Comparison of ENCODE assay signal across 8 cellular contexts in genomic region chr16:4660454-4661007, GRCh38. TPM values are rescaled to one million over a fixed set of nuclear protein-coding genes. Genes with fewer than 3 reads are reported as not detected.
DNase-seq lines count a peak whose midpoint lies in the region; ATAC-seq, FAIRE-seq and TF ChIP-seq lines count a peak whose summit lies in the region.

No MANE protein-coding gene starts in this region.

- no peak for TF ChIP-seq CTCF in endothelial cell of umbilical vein (IDR thresholded peaks at IDR 0.05; ENCODE audit: extremely low read depth in 1 of 2, insufficient read depth in 1 of 2, low read depth in 1 of 2, low read length in 2 of 2)

- FAIRE-seq in endothelial cell of umbilical vein (lab: Jason Lieb, UNC): peak; percentile 28

- H3K18ac ChIP-seq in mesendoderm (ENCODE audit: low read length): no peak overlapping the region

- H3K4me3 ChIP-seq in BLaER1 (no peak overlapping the region), endothelial cell of umbilical vein (replicated peaks in 1 of 3; ENCODE audit: insufficient read depth in 1 of 3, low read depth in 1 of 3, low read length in 3 of 3) (no peak overlapping the region), mesendoderm (ENCODE audit: low read length) (no peak overlapping the region)
- H3K4me3 ChIP-seq in Jurkat, Clone E6-1 (ENCODE audit: low read length): no peak overlapping the region

- no peak overlapping the region for H4K8ac ChIP-seq in mesendoderm (ENCODE audit: low read depth, low read length)

- H2BK120ac ChIP-seq in mesendoderm (ENCODE audit: low read depth, low read length): no peak overlapping the region

- CTCF ChIA-PET in endothelial cell of umbilical vein (lab: Charles Lee): no interaction called here

- H4K20me1 ChIP-seq in BLaER1 (peaks cover 100% of the 10 kb centered on the region), endothelial cell of umbilical vein (replicated peaks; ENCODE audit: control insufficient read depth, extremely low read depth, insufficient read depth, low read length) (no peaks in the 10 kb centered on the region)

- peaks cover 51% of the 10 kb centered on the region for H3K36me3 ChIP-seq in BLaER1
- peaks cover 4 to 26% of the 10 kb centered on the region in 2 experiments for H3K36me3 ChIP-seq in endothelial cell of umbilical vein (ENCODE audit: control insufficient read depth in 2 of 2, extremely low read depth in 1 of 2, insufficient read depth in 2 of 2, low read length in 2 of 2)
- H3K36me3 ChIP-seq in mesendoderm (ENCODE audit: control insufficient read depth, insufficient read depth, low read length): peaks cover 2% of the 10 kb centered on the region

- no peak overlapping the region for H3K9ac ChIP-seq in BLaER1
- no peak overlapping the region for H3K9ac ChIP-seq in endothelial cell of umbilical vein (replicated peaks; ENCODE audit: extremely low read depth, insufficient read depth, low read length)
- H3K9ac ChIP-seq in mesendoderm (ENCODE audit: low read length): no peak overlapping the region

- H3K79me2 ChIP-seq in endothelial cell of umbilical vein (ENCODE audit: control insufficient read depth, insufficient read depth, low read length) (no peaks in the 10 kb centered on the region), mesendoderm (ENCODE audit: control insufficient read depth, insufficient read depth, low read length) (no peaks in the 10 kb centered on the region)

- H3K4ac ChIP-seq in mesendoderm (ENCODE audit: low read depth, low read length): no peak overlapping the region

- TF ChIP-seq POLR2A in endothelial cell of umbilical vein (IDR thresholded peaks at IDR 0.05; ENCODE audit: low read depth, low read length): no peak

- no peak overlapping the region for H2BK15ac ChIP-seq in mesendoderm (replicated peaks; ENCODE audit: low read depth)

- H4K5ac ChIP-seq in mesendoderm (ENCODE audit: low read length): no peak overlapping the region

- WGBS in mesendoderm (ENCODE audit: extremely low coverage, insufficient coverage, low lambda C conversion rate): no CpG with 5 or more reads among the region's 18 CpGs

- no peak overlapping the region for H2AFZ ChIP-seq in endothelial cell of umbilical vein (ENCODE audit: low read depth, low read length)

- H2BK5ac ChIP-seq in mesendoderm (ENCODE audit: low read length): no peak overlapping the region

- no peak overlapping the region for H2AK5ac ChIP-seq in mesendoderm (ENCODE audit: low read length)

- no peak for ATAC-seq in GM21423 (IDR thresholded peaks at IDR 0.05; ENCODE audit: unreplicated experiment)
- no peak for ATAC-seq in GM21528 (IDR thresholded peaks at IDR 0.05; ENCODE audit: low FRiP score, unreplicated experiment)

- peak overlapping the region; percentile 91 for H3K4me2 ChIP-seq in BLaER1
- no peak overlapping the region for H3K4me2 ChIP-seq in endothelial cell of umbilical vein (ENCODE audit: insufficient read depth, low read length)
- H3K4me2 ChIP-seq in mesendoderm (ENCODE audit: low read length): no peak overlapping the region

- H3K27me3 ChIP-seq in BLaER1 (no peaks in the 10 kb centered on the region), endothelial cell of umbilical vein (ENCODE audit: control insufficient read depth in 2 of 2, insufficient read depth in 2 of 2, low read length in 2 of 2) (no peaks in the 10 kb centered on the region), mesendoderm (ENCODE audit: insufficient read depth, low read length, poor library complexity) (no peaks in the 10 kb centered on the region)

- peak; percentile 76 for DNase-seq in Jurkat, Clone E6-1 (ENCODE audit: low read depth, low spot score)
- DNase-seq in activated CD8-positive, alpha-beta memory T cell treated with anti-CD3 and anti-CD28 coated beads, Interleukin-2, amount 50 U/mL, for 24 hours (ENCODE audit: extremely low read depth): peak; percentile 58
- DNase-seq in endothelial cell of umbilical vein (ENCODE audit: low read depth, low spot score) (peak; percentile 19), putamen (ENCODE audit: low spot score) (peak; percentile 82), mesendoderm (no peak)

- no peaks in the 10 kb centered on the region for H3K9me1 ChIP-seq in endothelial cell of umbilical vein (replicated peaks; ENCODE audit: control insufficient read depth, extremely low read depth, insufficient read depth, low read length)

- no peak overlapping the region for H3K56ac ChIP-seq in mesendoderm (ENCODE audit: low read length)

- H3K27ac ChIP-seq in BLaER1 (0 out of 2 replicates have a peak overlapping the region, but pooled peaks have one; percentile 45), endothelial cell of umbilical vein (ENCODE audit: insufficient read depth, low read depth, low read length) (no peak overlapping the region), mesendoderm (ENCODE audit: low read depth, low read length) (no peak overlapping the region)

- no peaks in the 10 kb centered on the region for H3K9me3 ChIP-seq in BLaER1
- H3K9me3 ChIP-seq in endothelial cell of umbilical vein (replicated peaks; ENCODE audit: control insufficient read depth, insufficient read depth, low read length): no peaks in the 10 kb centered on the region

- intact Hi-C loops in endothelial cell of umbilical vein (cut with micrococcal nuclease): no loop called here

- peaks cover 96% of the 10 kb centered on the region for H3K4me1 ChIP-seq in BLaER1
- H3K4me1 ChIP-seq in endothelial cell of umbilical vein (ENCODE audit: control insufficient read depth, extremely low read depth, insufficient read depth, low read length): no peaks in the 10 kb centered on the region
- no peaks in the 10 kb centered on the region for H3K4me1 ChIP-seq in mesendoderm (ENCODE audit: control insufficient read depth, low read depth, low read length)

- dilution Hi-C loops in endothelial cell of umbilical vein (cut with MboI; ENCODE audit: extremely low pct_ligation_motif_present, low sequenced_read_pairs): no loop called here

- H3K23ac ChIP-seq in mesendoderm (ENCODE audit: low read length): no peak overlapping the region

- peaks cover 3% of the 10 kb centered on the region for H3K79me1 ChIP-seq in mesendoderm (ENCODE audit: low read length)

- POLR2A ChIA-PET in endothelial cell of umbilical vein (lab: Charles Lee): no interaction called here

- no TSS peak for BruUV-seq in endothelial cell of umbilical vein (replicated peaks; lab: Mats Ljungman, UMichigan)

TF ChIP-seq in endothelial cell of umbilical vein, 7 proteins besides CTCF, POLR2A, EP300 and RAD21:
- TF ChIP-seq MAX (IDR thresholded peaks at IDR 0.05; ENCODE audit: insufficient read depth, insufficient read length): no peak
- no peak for TF ChIP-seq FOS (IDR thresholded peaks at IDR 0.05; ENCODE audit: borderline replicate concordance, insufficient read depth, low read length)
- no peak for TF ChIP-seq JUN (IDR thresholded peaks at IDR 0.05; ENCODE audit: borderline replicate concordance, insufficient read depth, insufficient read length, low read depth)
- TF ChIP-seq GATA2 (IDR thresholded peaks at IDR 0.05; ENCODE audit: insufficient read depth, insufficient read length, low read depth, low read length): no peak

RNA-seq across cellular contexts. Expression of gene NUDT16L1, which starts 32.8 kb away (rescaled TPM):
- 26.3 TPM for polyA plus RNA-seq in Jurkat, Clone E6-1 (2012; ENCODE audit: insufficient read depth, insufficient read length)
- total RNA-seq in endothelial cell of umbilical vein: 22.8 and 24.7 TPM in 2 replicates
- 53.1 and 65.3 TPM in 2 replicates for polyA plus RNA-seq in endothelial cell of umbilical vein
- polyA plus RNA-seq in endothelial cell of umbilical vein (2011; cell fraction: cytosol; rRNA removed): 31.7 and 40.0 TPM in 2 replicates
- polyA plus RNA-seq in endothelial cell of umbilical vein (2011; cell fraction: nucleus; rRNA removed): 21.0 and 21.6 TPM in 2 replicates
- 17.9 and 18.2 TPM in 2 replicates for polyA plus RNA-seq in endothelial cell of umbilical vein (2012)
- polyA minus RNA-seq in endothelial cell of umbilical vein: 10.0 and 12.4 TPM in 2 replicates
- polyA minus RNA-seq in endothelial cell of umbilical vein (2011; cell fraction: cytosol; rRNA and poly(A)+ RNA removed): 10.4 TPM
- 4.7 and 6.4 TPM in 2 replicates for polyA minus RNA-seq in endothelial cell of umbilical vein (2011; cell fraction: nucleus; rRNA and poly(A)+ RNA removed)
- polyA plus RNA-seq in mesendoderm (2013, experiment 1 of 2): 27.8 TPM
- 28.2 TPM for polyA plus RNA-seq in mesendoderm (2013, experiment 2 of 2)

RNA-seq across cellular contexts. Expression of gene MGRN1, which starts 35.9 kb away (rescaled TPM):
- 25.5 TPM for polyA plus RNA-seq in Jurkat, Clone E6-1 (2012; ENCODE audit: insufficient read depth, insufficient read length)
- total RNA-seq in endothelial cell of umbilical vein: 73.0 and 80.9 TPM in 2 replicates
- polyA plus RNA-seq in endothelial cell of umbilical vein: 15.6 and 15.8 TPM in 2 replicates
- polyA plus RNA-seq in endothelial cell of umbilical vein (2011; cell fraction: cytosol; rRNA removed): 14.6 and 16.1 TPM in 2 replicates
- 33.2 and 41.7 TPM in 2 replicates for polyA plus RNA-seq in endothelial cell of umbilical vein (2011; cell fraction: nucleus; rRNA removed)
- 43.4 and 51.1 TPM in 2 replicates for polyA plus RNA-seq in endothelial cell of umbilical vein (2012)
- polyA minus RNA-seq in endothelial cell of umbilical vein: 23.4 and 26.7 TPM in 2 replicates
- 15.3 TPM for polyA minus RNA-seq in endothelial cell of umbilical vein (2011; cell fraction: cytosol; rRNA and poly(A)+ RNA removed)
- 24.8 and 31.9 TPM in 2 replicates for polyA minus RNA-seq in endothelial cell of umbilical vein (2011; cell fraction: nucleus; rRNA and poly(A)+ RNA removed)
- 43.1 TPM for polyA plus RNA-seq in mesendoderm (2013, experiment 1 of 2)
- polyA plus RNA-seq in mesendoderm (2013, experiment 2 of 2): 43.5 TPM

RNA-seq across cellular contexts. Expression of gene UBALD1, which starts 45.8 kb away (rescaled TPM):
- 44.0 TPM for polyA plus RNA-seq in Jurkat, Clone E6-1 (2012; ENCODE audit: insufficient read depth, insufficient read length)
- total RNA-seq in endothelial cell of umbilical vein: 41.6 and 43.8 TPM in 2 replicates
- 24.8 and 34.6 TPM in 2 replicates for polyA plus RNA-seq in endothelial cell of umbilical vein
- 8.9 and 13.6 TPM in 2 replicates for polyA plus RNA-seq in endothelial cell of umbilical vein (2011; cell fraction: cytosol; rRNA removed)
- polyA plus RNA-seq in endothelial cell of umbilical vein (2011; cell fraction: nucleus; rRNA removed): 46.0 and 47.3 TPM in 2 replicates
- 19.1 and 25.1 TPM in 2 replicates for polyA plus RNA-seq in endothelial cell of umbilical vein (2012)
- polyA minus RNA-seq in endothelial cell of umbilical vein: 4.8 and 8.2 TPM in 2 replicates
- 17.6 TPM for polyA minus RNA-seq in endothelial cell of umbilical vein (2011; cell fraction: cytosol; rRNA and poly(A)+ RNA removed)
- 14.5 and 39.8 TPM in 2 replicates for polyA minus RNA-seq in endothelial cell of umbilical vein (2011; cell fraction: nucleus; rRNA and poly(A)+ RNA removed)
- 51.1 TPM for polyA plus RNA-seq in mesendoderm (2013, experiment 1 of 2)
- polyA plus RNA-seq in mesendoderm (2013, experiment 2 of 2): 52.2 TPM
